ENCODE assay signal across 26 cellular contexts in the genomic region with DNA sequence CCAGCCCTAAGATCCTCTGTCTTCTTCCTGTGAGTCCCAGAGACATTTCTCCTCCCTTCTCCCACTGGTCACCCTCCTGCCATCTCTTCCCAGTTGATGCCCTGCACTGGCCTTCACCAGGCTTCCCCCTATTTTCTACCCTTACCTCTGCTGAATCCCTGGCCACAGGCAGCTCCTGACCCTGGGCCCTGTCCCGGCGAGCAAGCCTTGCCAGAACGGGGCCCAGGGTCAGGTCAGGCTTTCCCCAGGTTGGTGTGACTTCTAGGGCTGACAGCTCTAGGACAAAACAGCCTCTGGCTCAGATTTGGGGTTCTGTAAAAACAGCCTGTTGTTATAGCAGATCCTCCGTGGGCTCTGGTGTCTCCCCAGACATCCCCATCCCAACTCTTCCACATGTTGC. TPM values are rescaled to one million over a fixed set of nuclear protein-coding genes. Genes with fewer than 3 reads are reported as not detected.
"Had no signal": no experiment of that assay in that cellular context is flagged by ENCODE, and none has a peak within 500 bp of the region (broad histone marks: within the 10 kb centered on the region; RNA-seq: fewer than 3 reads in every experiment).

No MANE protein-coding gene starts in this region.

- DNase-seq: activated gamma-delta T cell treated with Interleukin-2 at 50 U/mL for 16 hours; activated T-cell treated with anti-CD3 and anti-CD28 coated beads, Interleukin-2, amount 50 U/mL, for 1 hour; cerebellar nuclear complex; endodermal cell; immature natural killer cell; kidney glomerular epithelial cell; left ventricle myocardium superior; stimulated activated CD4-positive, alpha-beta T cell treated with anti-CD3 and anti-CD28 coated beads, Interleukin-15, amount 100 ng/mL, for 24 hours; stimulated activated CD8-positive, alpha-beta memory T cell treated with anti-CD3 and anti-CD28 coated beads, Interleukin-4, amount 100 ng/mL, for 48 hours; stimulated activated naive B cell treated with anti-CD40 and anti-IgM and Interleukin-4, amounts not matched to agents 10 μg/mL and 1 μg/mL and 100 μg/mL, for 72 hours; T-helper 2 cell; testis; trophoblast cell had no signal

- H3K4me2 ChIP-seq: hepatocyte, smooth muscle cell had no signal

- H3K27ac ChIP-seq: coronary artery, epithelial cell of prostate, hepatocyte, SK-N-MC, testis, vagina had no signal

- H3K4me1 Mint-ChIP-seq: stimulated activated naive B cell treated with anti-CD40 and anti-IgM and Interleukin-4, amounts not matched to agents 10 μg/mL and 1 μg/mL and 100 μg/mL, for 72 hours had no signal

- H3K4me3 ChIP-seq: coronary artery, hepatocyte, right atrium auricular region, SK-N-MC, smooth muscle cell, testis, vagina had no signal

- H3K4me1 ChIP-seq: testis, vagina had no signal

- H3K9me3 Mint-ChIP-seq: activated naive CD4-positive, alpha-beta T cell treated with anti-CD3 and anti-CD28 coated beads, Interleukin-2, amount 50 U/mL, for 24 hours; endodermal cell; immature natural killer cell; stimulated activated naive B cell treated with anti-CD40 and anti-IgM and Interleukin-4, amounts not matched to agents 10 μg/mL and 1 μg/mL and 100 μg/mL, for 72 hours had no signal

- H3K27ac Mint-ChIP-seq: activated naive CD4-positive, alpha-beta T cell treated with anti-CD3 and anti-CD28 coated beads, Interleukin-2, amount 50 U/mL, for 24 hours; endodermal cell; immature natural killer cell; stimulated activated naive B cell treated with anti-CD40 and anti-IgM and Interleukin-4, amounts not matched to agents 10 μg/mL and 1 μg/mL and 100 μg/mL, for 72 hours had no signal

- H2AFZ ChIP-seq: hepatocyte had no signal

- H3K27me3 ChIP-seq: hepatocyte, right atrium auricular region, testis, vagina had no signal

- H3K4me3 Mint-ChIP-seq: activated naive CD4-positive, alpha-beta T cell treated with anti-CD3 and anti-CD28 coated beads, Interleukin-2, amount 50 U/mL, for 24 hours; endodermal cell; immature natural killer cell; stimulated activated naive B cell treated with anti-CD40 and anti-IgM and Interleukin-4, amounts not matched to agents 10 μg/mL and 1 μg/mL and 100 μg/mL, for 72 hours had no signal

- H3K36me3 Mint-ChIP-seq: activated naive CD4-positive, alpha-beta T cell treated with anti-CD3 and anti-CD28 coated beads, Interleukin-2, amount 50 U/mL, for 24 hours; immature natural killer cell; stimulated activated naive B cell treated with anti-CD40 and anti-IgM and Interleukin-4, amounts not matched to agents 10 μg/mL and 1 μg/mL and 100 μg/mL, for 72 hours had no signal

- H3K27me3 Mint-ChIP-seq: activated naive CD4-positive, alpha-beta T cell treated with anti-CD3 and anti-CD28 coated beads, Interleukin-2, amount 50 U/mL, for 24 hours had no signal

- H3K36me3 ChIP-seq: right atrium auricular region, vagina had no signal

- H3K9me3 ChIP-seq: right atrium auricular region, testis, vagina had no signal

- ATAC-seq: activated CD4-positive, CD25-positive, alpha-beta regulatory T cell treated with anti-CD3 and anti-CD28 coated beads, Interleukin-2, amount 50 U/mL, for 24 hours; stimulated activated naive B cell treated with anti-CD40 and anti-IgM and Interleukin-4, amounts not matched to agents 10 μg/mL and 1 μg/mL and 100 μg/mL, for 72 hours had no signal

RNA-seq across cellular contexts. Expression of a gene that starts 52.7 kb away (rescaled TPM):
- total RNA-seq: bronchial epithelial cell, endodermal cell, fibroblast of villous mesenchyme, hepatocyte, left ventricle myocardium superior, mononuclear cell, osteoblast, right atrium auricular region, smooth muscle cell, vagina had no signal
- polyA plus RNA-seq: hepatocyte, immature natural killer cell, smooth muscle cell had no signal
